ENCODE assay signal across 8 cellular contexts in genomic region chr4:15653864-15654391, GRCh38. TPM values are rescaled to one million over a fixed set of nuclear protein-coding genes. Genes with fewer than 3 reads are reported as not detected.
DNase-seq lines count a peak whose midpoint lies in the region; ATAC-seq, FAIRE-seq and TF ChIP-seq lines count a peak whose summit lies in the region.

No MANE protein-coding gene starts in this region.

- FAIRE-seq in D721Med (lab: Jason Lieb, UNC), result no peak

- TF ChIP-seq EP300 in tibial nerve (IDR thresholded peaks at IDR 0.05), result no peak

- H3K27ac Mint-ChIP-seq in dendritic cell treated with granulocyte-macrophage colony-stimulating factor and Interleukin-4, amounts not matched to agents 40 ng/mL and 50 ng/mL, for 4 days, result peak overlapping the region; percentile 99

- H3K27me3 ChIP-seq in Peyer's patch (no peaks in the 10 kb centered on the region), tibial nerve (no peaks in the 10 kb centered on the region)

- H3K4me1 Mint-ChIP-seq in dendritic cell treated with granulocyte-macrophage colony-stimulating factor and Interleukin-4, amounts not matched to agents 40 ng/mL and 50 ng/mL, for 4 days (ENCODE audit: low read depth), result peaks cover 65% of the 10 kb centered on the region

- H3K4me1 ChIP-seq in Peyer's patch (peaks cover 4 to 40% (median 13%) of the 10 kb centered on the region in 4 donors), tibial nerve (peaks cover 0 to 58% (median 37%) of the 10 kb centered on the region in 4 donors)

- H3K27ac ChIP-seq in Peyer's patch, result peak overlapping the region; percentile 91 to 99 (median 97)
- peak overlapping the region; percentile 97 to 100 (median 99) for H3K27ac ChIP-seq in tibial nerve

- H3K36me3 ChIP-seq in Peyer's patch (no peaks in the 10 kb centered on the region), tibial nerve (no peaks in the 10 kb centered on the region)

- H3K4me3 ChIP-seq in Peyer's patch (peak overlapping the region; percentile 80 to 97 (median 91)), tibial nerve (peak overlapping the region; percentile 68 to 87 (median 84))

- peaks cover 13% of the 10 kb centered on the region for H3K36me3 Mint-ChIP-seq in dendritic cell treated with granulocyte-macrophage colony-stimulating factor and Interleukin-4, amounts not matched to agents 40 ng/mL and 50 ng/mL, for 4 days (ENCODE audit: low read depth)

- DNase-seq in activated CD4-positive, alpha-beta T cell treated with anti-CD3 and anti-CD28 coated beads for 48 hours, result peak; percentile 18
- no peak for DNase-seq in activated CD4-positive, alpha-beta T cell treated with anti-CD3 and anti-CD28 coated beads, Interleukin-2, amount 50 U/mL, for 1 hour
- DNase-seq in Peyer's patch (no peak), lung microvascular endothelial cell (ENCODE audit: low read depth in 2 of 2) (peak; percentile 55 to 70), tibial nerve (ENCODE audit: low spot score in 2 of 2) (no peak), D721Med (ENCODE audit: insufficient read length, low spot score) (no peak)

- TF ChIP-seq POLR2A in Peyer's patch (IDR thresholded peaks at IDR 0.05), result no peak
- TF ChIP-seq POLR2A in tibial nerve (IDR thresholded peaks at IDR 0.05), result no peak

- no peaks in the 10 kb centered on the region for H3K9me3 Mint-ChIP-seq in dendritic cell treated with granulocyte-macrophage colony-stimulating factor and Interleukin-4, amounts not matched to agents 40 ng/mL and 50 ng/mL, for 4 days

- peak overlapping the region; percentile 99 for H3K4me3 Mint-ChIP-seq in dendritic cell treated with granulocyte-macrophage colony-stimulating factor and Interleukin-4, amounts not matched to agents 40 ng/mL and 50 ng/mL, for 4 days

- H3K27me3 Mint-ChIP-seq in dendritic cell treated with granulocyte-macrophage colony-stimulating factor and Interleukin-4, amounts not matched to agents 40 ng/mL and 50 ng/mL, for 4 days, result no peaks in the 10 kb centered on the region

- peak; percentile 34 for ATAC-seq in HG03095 (IDR thresholded peaks at IDR 0.05; ENCODE audit: unreplicated experiment)

- WGBS in tibial nerve, 2 donors, result 0% methylated on average over 4 of the region's 4 CpGs

- intact Hi-C loops in dendritic cell treated with granulocyte-macrophage colony-stimulating factor and Interleukin-4, amounts not matched to agents 40 ng/mL and 50 ng/mL, for 4 days (cut with micrococcal nuclease), result loop anchor here (5.0 to 10.0 kb wide), 2 partner anchors 131 to 417 kb away; no protein-coding TSS in a partner anchor

- TF ChIP-seq CTCF in Peyer's patch (IDR thresholded peaks at IDR 0.05) (no peak), tibial nerve (IDR thresholded peaks at IDR 0.05) (no peak), D721Med (IDR thresholded peaks at IDR 0.05; ENCODE audit: insufficient read depth, missing control alignments) (no peak)

- H3K9me3 ChIP-seq in Peyer's patch (no peaks in the 10 kb centered on the region), tibial nerve (no peaks in the 10 kb centered on the region)

RNA-seq across cellular contexts. Expression of gene FBXL5, which starts 1.2 kb away (rescaled TPM):
- 100 to 1,000 TPM in 2 of 4 donors, 10 to 100 TPM in 2; 58.7 to 104 (median 99.4) TPM for total RNA-seq in Peyer's patch
- total RNA-seq in lung microvascular endothelial cell, result 68.4 and 97.8 TPM in 2 replicates
- 100 to 1,000 TPM; 100 to 150 (median 134) TPM for total RNA-seq in tibial nerve

RNA-seq across cellular contexts. Expression of gene FAM200B, which starts 27.7 kb away (rescaled TPM):
- total RNA-seq in Peyer's patch (10 to 100 TPM; 15.1 to 59.4 (median 33.9) TPM), lung microvascular endothelial cell (19.2 and 28.4 TPM in 2 replicates), tibial nerve (10 to 100 TPM; 29.4 to 68.8 (median 56.0) TPM)

RNA-seq across cellular contexts. Expression of gene BST1, which starts 48.9 kb away (rescaled TPM):
- 10 to 100 TPM in 3 of 4 donors, 1 to 10 TPM in 1; 7.4 to 62.5 (median 40.2) TPM for total RNA-seq in Peyer's patch
- 44.7 and 59.3 TPM in 2 replicates for total RNA-seq in lung microvascular endothelial cell
- 10 to 100 TPM in 3 of 4 donors, 1 to 10 TPM in 1; 7.3 to 21.0 (median 11.9) TPM for total RNA-seq in tibial nerve

Comparison
In these comparisons a context has a peak if more than half of its experiments do, and no peak if none do; other contexts are left out.
1. DNase-seq: peak in activated CD4-positive, alpha-beta T cell treated with anti-CD3 and anti-CD28 coated beads for 48 hours (single experiment) and lung microvascular endothelial cell (2 of 2); none in activated CD4-positive, alpha-beta T cell treated with anti-CD3 and anti-CD28 coated beads, Interleukin-2, amount 50 U/mL, for 1 hour (single experiment), Peyer's patch (0 of 3), tibial nerve (0 of 2) and D721Med (single experiment).